Comparison of ENCODE assay signal across 1 cellular context in genomic region chr2:26503238-26503880, GRCh38.
TF ChIP-seq lines count a peak whose summit lies in the region.

No MANE protein-coding gene starts in this region.

TF ChIP-seq in K562, 482 proteins besides CTCF, POLR2A, EP300 and RAD21 (continued from another document and continues in another):
- TF ChIP-seq MGA (IDR thresholded peaks at IDR 0.05) (peak; percentile 95), HDAC1 (IDR thresholded peaks at IDR 0.05) (peak in 1 of 2 experiments; percentile 31; a peak in 2 of 4 replicates), XRCC5 (IDR thresholded peaks at IDR 0.05; ENCODE audit: low read depth, low read length) (peak; percentile 97; the same call in 1 of the 2 replicates), HMG20B (CRISPR knock-in tag; IDR thresholded peaks at IDR 0.05) (no peak), PURB (CRISPR knock-in tag; IDR thresholded peaks at IDR 0.05; ENCODE audit: low read depth) (no peak), ATF2 (CRISPR knock-in tag; IDR thresholded peaks at IDR 0.05) (no peak), C11orf30 (IDR thresholded peaks at IDR 0.05; ENCODE audit: low read depth) (peak; percentile 78), ZNF431 (CRISPR knock-in tag; IDR thresholded peaks at IDR 0.05) (peak; percentile 81), NR0B1 (IDR thresholded peaks at IDR 0.05; ENCODE audit: partially characterized antibody) (no peak), SETDB1 (IDR thresholded peaks at IDR 0.05; ENCODE audit: low read length) (no peak), CHD7 (IDR thresholded peaks at IDR 0.05; ENCODE audit: low read depth, low read length) (no peak), HMBOX1 (IDR thresholded peaks at IDR 0.05) (no peak), POU5F1 (IDR thresholded peaks at IDR 0.05; ENCODE audit: borderline replicate concordance, low read depth, low read length, partially characterized antibody) (no peak), THAP7 (CRISPR knock-in tag; IDR thresholded peaks at IDR 0.05) (no peak), USF1 (CRISPR knock-in tag; IDR thresholded peaks at IDR 0.05) (peak; percentile 55), MECOM (CRISPR knock-in tag; IDR thresholded peaks at IDR 0.05) (no peak)
